Comparison of ENCODE assay signal across 8 cellular contexts in genomic region chr13:112873851-112874750, GRCh38.
A peak's percentile ranks its signal among the peaks of the same experiment; 100 is the strongest.
DNase-seq lines count a peak whose midpoint lies in the region; ATAC-seq and TF ChIP-seq lines count a peak whose summit lies in the region.

No MANE protein-coding gene starts in this region.

- H3K27me3 ChIP-seq in RWPE2 (ENCODE audit: insufficient read depth, poor library complexity, severe bottlenecking) (no peaks in the 10 kb centered on the region), left ventricle myocardium inferior (ENCODE audit: low read depth) (no peaks in the 10 kb centered on the region)

- H3K9me3 ChIP-seq in RWPE2 (ENCODE audit: severe bottlenecking) (no peaks in the 10 kb centered on the region), left ventricle myocardium inferior (replicated peaks) (no peaks in the 10 kb centered on the region)

- H3K36me3 ChIP-seq in RWPE2 (ENCODE audit: low read depth) (no peaks in the 10 kb centered on the region), left ventricle myocardium inferior (peaks cover 52% of the 10 kb centered on the region)

- peak overlapping the region; percentile 78 to 93 (median 92) for H3K27ac Mint-ChIP-seq in IgD-negative memory B cell
- H3K27ac Mint-ChIP-seq in activated naive CD8-positive, alpha-beta T cell treated with anti-CD3 and anti-CD28 coated beads for 36 hours: peak overlapping the region; percentile 86

- no peak overlapping the region for H3K27ac ChIP-seq in RWPE2 (ENCODE audit: poor library complexity, severe bottlenecking)
- H3K27ac ChIP-seq in left ventricle myocardium inferior (replicated peaks): peak overlapping the region; percentile 57

- DNase-seq in GM10266 (ENCODE audit: extremely low spot score) (peak; percentile 92), RWPE2 (ENCODE audit: low spot score) (no peak), left ventricle myocardium inferior (peak; percentile 80), sciatic nerve (ENCODE audit: low spot score) (peak; percentile 90)
- DNase-seq in activated naive CD8-positive, alpha-beta T cell treated with anti-CD3 and anti-CD28 coated beads for 36 hours: peak; percentile 77
- no peak for DNase-seq in effector CD8-positive, alpha-beta T cell (lab: John Stamatoyannopoulos, UW)

- peaks cover 6 to 11% (median 8%) of the 10 kb centered on the region in 3 donors for H3K4me1 Mint-ChIP-seq in IgD-negative memory B cell
- peaks cover 15% of the 10 kb centered on the region for H3K4me1 Mint-ChIP-seq in activated naive CD8-positive, alpha-beta T cell treated with anti-CD3 and anti-CD28 coated beads for 36 hours

- peaks cover 4% of the 10 kb centered on the region for H3K36me3 Mint-ChIP-seq in IgD-negative memory B cell
- peaks cover 16% of the 10 kb centered on the region for H3K36me3 Mint-ChIP-seq in activated naive CD8-positive, alpha-beta T cell treated with anti-CD3 and anti-CD28 coated beads for 36 hours

- no peak overlapping the region for H3K4me3 ChIP-seq in RWPE2 (ENCODE audit: severe bottlenecking)
- H3K4me3 ChIP-seq in left ventricle myocardium inferior: no peak overlapping the region

- H3K27me3 Mint-ChIP-seq in IgD-negative memory B cell: no peaks in the 10 kb centered on the region
- peaks cover 5% of the 10 kb centered on the region for H3K27me3 Mint-ChIP-seq in activated naive CD8-positive, alpha-beta T cell treated with anti-CD3 and anti-CD28 coated beads for 36 hours

- H3K9me3 Mint-ChIP-seq in IgD-negative memory B cell: no peaks in the 10 kb centered on the region
- peaks cover 4% of the 10 kb centered on the region for H3K9me3 Mint-ChIP-seq in activated naive CD8-positive, alpha-beta T cell treated with anti-CD3 and anti-CD28 coated beads for 36 hours

- ATAC-seq in GM21786 (IDR thresholded peaks at IDR 0.05; ENCODE audit: unreplicated experiment) (peak; percentile 84), RWPE2 (ENCODE audit: low read depth) (peak; percentile 88), sciatic nerve (peak; percentile 92)

- intact Hi-C loops in left ventricle myocardium inferior (cut with micrococcal nuclease): no loop called here
- intact Hi-C loops in sciatic nerve (cut with DNase I): loop anchor here (10.0 kb wide), 1 partner anchor 229 kb away; no protein-coding TSS in a partner anchor

- peak overlapping the region; percentile 72 to 82 (median 75) for H3K4me3 Mint-ChIP-seq in IgD-negative memory B cell
- peak overlapping the region; percentile 54 for H3K4me3 Mint-ChIP-seq in activated naive CD8-positive, alpha-beta T cell treated with anti-CD3 and anti-CD28 coated beads for 36 hours

- peak; percentile 95 for TF ChIP-seq CTCF in GM10266 (IDR thresholded peaks at IDR 0.05; ENCODE audit: control insufficient read depth, insufficient read depth, low read depth, missing control alignments)
- peak; percentile 79 for TF ChIP-seq CTCF in RWPE2 (IDR thresholded peaks at IDR 0.05; ENCODE audit: poor library complexity, severe bottlenecking)
- TF ChIP-seq CTCF in left ventricle myocardium inferior (IDR thresholded peaks at IDR 0.05; ENCODE audit: borderline replicate concordance): peak; percentile 96

- H3K4me1 ChIP-seq in RWPE2 (ENCODE audit: insufficient read depth, poor library complexity, severe bottlenecking): no peaks in the 10 kb centered on the region
- H3K4me1 ChIP-seq in left ventricle myocardium inferior: peaks cover 25% of the 10 kb centered on the region

Comparison
In these comparisons a context has a peak if more than half of its experiments do, and no peak if none do; other contexts are left out.
1. DNase-seq: peak in GM10266 (single experiment), activated naive CD8-positive, alpha-beta T cell treated with anti-CD3 and anti-CD28 coated beads for 36 hours (single experiment), left ventricle myocardium inferior (single experiment) and sciatic nerve (single experiment); none in RWPE2 (single experiment) and effector CD8-positive, alpha-beta T cell (single experiment).
2. Peak in every context shown above with its lines, with median percentiles within 50 percentile points of each other: CTCF ChIP-seq and ATAC-seq.